ENCODE assay signal across 2 cellular contexts in the genomic region with DNA sequence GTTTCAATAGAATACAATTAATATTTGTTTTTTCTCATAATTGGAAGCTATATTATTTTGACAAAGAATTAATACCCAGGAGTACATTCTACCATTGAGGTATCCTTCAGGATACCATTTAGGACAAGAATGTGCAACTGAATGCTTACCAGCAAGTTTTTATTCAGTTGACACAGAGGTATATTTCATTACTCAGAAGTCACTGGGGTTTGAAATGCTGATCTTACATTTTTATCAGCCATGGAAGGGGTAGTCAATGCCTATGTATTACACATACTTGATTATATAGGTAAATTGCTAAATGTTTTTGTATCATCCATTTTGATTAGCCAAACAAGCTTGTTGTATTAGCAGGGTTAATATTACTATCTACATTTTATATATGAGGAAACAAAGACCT.
TF ChIP-seq lines count a peak whose summit lies in the region.

No MANE protein-coding gene starts in this region.

TF ChIP-seq in HepG2, 621 proteins besides CTCF, POLR2A, EP300 and RAD21:
- TF ChIP-seq ZBTB7A (CRISPR knock-in tag; IDR thresholded peaks at IDR 0.05) (no peak), MAFK (conservative IDR thresholded peaks at IDR 0.05 in 1 of 2, IDR thresholded peaks at IDR 0.05 in 1 of 2; ENCODE audit: low read length in 2 of 2) (peak in 1 of 2 experiments; percentile 35; a peak in 3 of 4 replicates), MAFF (IDR thresholded peaks at IDR 0.05; ENCODE audit: low read depth, low read length) (peak; percentile 57)

TF ChIP-seq in A549, 52 proteins besides CTCF, POLR2A, EP300 and RAD21:
- TF ChIP-seq, protein P1, sequence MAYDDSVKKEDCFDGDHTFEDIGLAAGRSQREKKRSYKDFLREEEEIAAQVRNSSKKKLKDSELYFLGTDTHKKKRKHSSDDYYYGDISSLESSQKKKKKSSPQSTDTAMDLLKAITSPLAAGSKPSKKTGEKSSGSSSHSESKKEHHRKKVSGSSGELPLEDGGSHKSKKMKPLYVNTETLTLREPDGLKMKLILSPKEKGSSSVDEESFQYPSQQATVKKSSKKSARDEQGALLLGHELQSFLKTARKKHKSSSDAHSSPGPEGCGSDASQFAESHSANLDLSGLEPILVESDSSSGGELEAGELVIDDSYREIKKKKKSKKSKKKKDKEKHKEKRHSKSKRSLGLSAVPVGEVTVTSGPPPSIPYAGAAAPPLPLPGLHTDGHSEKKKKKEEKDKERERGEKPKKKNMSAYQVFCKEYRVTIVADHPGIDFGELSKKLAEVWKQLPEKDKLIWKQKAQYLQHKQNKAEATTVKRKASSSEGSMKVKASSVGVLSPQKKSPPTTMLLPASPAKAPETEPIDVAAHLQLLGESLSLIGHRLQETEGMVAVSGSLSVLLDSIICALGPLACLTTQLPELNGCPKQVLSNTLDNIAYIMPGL (CRISPR knock-in tag; IDR thresholded peaks at IDR 0.05; ENCODE audit: borderline replicate concordance) = no peak
- TF ChIP-seq MAFK (IDR thresholded peaks at IDR 0.05; ENCODE audit: partially characterized antibody) = peak; percentile 1
